In genomic region chr6:144284474-144284752, GRCh38 we compare ENCODE assay signal across 8 cellular contexts. TPM values are rescaled to one million over a fixed set of nuclear protein-coding genes. Genes with fewer than 3 reads are reported as not detected.
A peak's percentile ranks its signal among the peaks of the same experiment; 100 is the strongest.
DNase-seq lines count a peak whose midpoint lies in the region; ATAC-seq, FAIRE-seq and TF ChIP-seq lines count a peak whose summit lies in the region.

No MANE protein-coding gene starts in this region.

- 2% methylated on average over 6 of the region's 6 CpGs for WGBS in HepG2 (ENCODE audit: low lambda C conversion rate)

- H3K4me1 ChIP-seq in ascending aorta (peaks cover 0 to 8% of the 10 kb centered on the region in 2 donors), HepG2 (ENCODE audit: insufficient read depth, low read length) (peaks cover 33% of the 10 kb centered on the region), tibial artery (peaks cover 0 to 30% (median 4%) of the 10 kb centered on the region in 4 donors)

- no peak for TF ChIP-seq CTCF in ascending aorta (IDR thresholded peaks at IDR 0.05)
- no peak for TF ChIP-seq CTCF in HepG2 (CRISPR knock-in tag; IDR thresholded peaks at IDR 0.05)
- no peak for TF ChIP-seq CTCF in tibial artery (IDR thresholded peaks at IDR 0.05)

- H2AFZ ChIP-seq in HepG2 (ENCODE audit: low read length): peak overlapping the region; percentile 48

- in situ Hi-C loops in HepG2 (cut with HindIII; ENCODE audit: extremely low pct_ligation_motif_present, low pct_unique_long_range_greater_than_20kb) (no loop called here), G401 (cut with HindIII; ENCODE audit: low sequenced_read_pairs) (no loop called here)

- no peaks in the 10 kb centered on the region for H3K36me3 ChIP-seq in ascending aorta
- peaks cover 4 to 7% of the 10 kb centered on the region in 2 experiments; a peak in 3 of 5 replicates for H3K36me3 ChIP-seq in HepG2 (replicated peaks in 1 of 2; ENCODE audit: control insufficient read depth in 1 of 2, insufficient read depth in 2 of 2, low read length in 2 of 2)
- no peaks in the 10 kb centered on the region for H3K36me3 ChIP-seq in tibial artery

- H4K20me1 ChIP-seq in HepG2 (ENCODE audit: insufficient read depth, low read length): peaks cover 13% of the 10 kb centered on the region

- no peak overlapping the region for H3K27ac Mint-ChIP-seq in activated T-cell treated with anti-CD3 and anti-CD28 coated beads, Interleukin-2, amount 50 U/mL, for 24 hours

- no TSS peak for BruUV-seq in HepG2 (replicated peaks; lab: Mats Ljungman, UMichigan)

- no peaks in the 10 kb centered on the region for H3K9me3 Mint-ChIP-seq in activated T-cell treated with anti-CD3 and anti-CD28 coated beads, Interleukin-2, amount 50 U/mL, for 24 hours

- peak overlapping the region; percentile 96 for H3K4me2 ChIP-seq in HepG2 (ENCODE audit: low read depth, low read length)

- ATAC-seq in HepG2 (no peak), HG02852 (IDR thresholded peaks at IDR 0.05; ENCODE audit: unreplicated experiment) (no peak)

- peak overlapping the region; percentile 75 to 98 for H3K4me3 ChIP-seq in ascending aorta
- peak overlapping the region; percentile 87 to 99 (median 89) for H3K4me3 ChIP-seq in HepG2 (replicated peaks in 1 of 3; ENCODE audit: insufficient read depth in 1 of 3, low read depth in 2 of 3, low read length in 3 of 3)
- peak overlapping the region; percentile 84 to 95 for H3K4me3 ChIP-seq in tibial artery

- intact Hi-C loops in ascending aorta (cut with DNase I) (loop anchor here (1.0 to 10.0 kb wide), 3 partner anchors 20 to 1450 kb away; partner anchors contain the start of gene EPM2A), HepG2 (cut with micrococcal nuclease; ENCODE audit: unreplicated experiment) (loop anchor here (1.0 kb wide), 2 partner anchors 131 to 179 kb away; no protein-coding TSS in a partner anchor), tibial artery (cut with DNase I; ENCODE audit: low total_unique reads) (no loop called here)

- no peak for TF ChIP-seq POLR2A in HepG2 (IDR thresholded peaks at IDR 0.05; ENCODE audit: insufficient read depth in 1 of 2, low read depth in 2 of 2, low read length in 2 of 2)

- peak overlapping the region; percentile 98 to 99 for H3K27ac ChIP-seq in ascending aorta
- peak overlapping the region; percentile 88 for H3K27ac ChIP-seq in HepG2 (ENCODE audit: extremely low read length, insufficient read depth, low read length)
- peak overlapping the region; percentile 95 to 96 for H3K27ac ChIP-seq in tibial artery

- CTCF ChIA-PET in HepG2 (lab: Yijun Ruan, JAX; ENCODE audit: low intra/inter-chr PET ratio, low total read pairs): no interaction called here

- H3K4me3 Mint-ChIP-seq in activated T-cell treated with anti-CD3 and anti-CD28 coated beads, Interleukin-2, amount 50 U/mL, for 24 hours: peak overlapping the region; percentile 91

- H3K9ac ChIP-seq in HepG2 (ENCODE audit: insufficient read depth, low read depth, low read length): peak overlapping the region; percentile 84

- TF ChIP-seq RAD21 in HepG2 (CRISPR knock-in tag; IDR thresholded peaks at IDR 0.05): no peak

- FAIRE-seq in HepG2 (lab: Jason Lieb, UNC): no peak

- peaks cover 27% of the 10 kb centered on the region for H3K4me1 Mint-ChIP-seq in activated T-cell treated with anti-CD3 and anti-CD28 coated beads, Interleukin-2, amount 50 U/mL, for 24 hours (ENCODE audit: low read depth)

- H3K27me3 Mint-ChIP-seq in activated T-cell treated with anti-CD3 and anti-CD28 coated beads, Interleukin-2, amount 50 U/mL, for 24 hours: peaks cover 41% of the 10 kb centered on the region

- no peak for DNase-seq in activated T-cell treated with anti-CD3 and anti-CD28 coated beads, Interleukin-2, amount 50 U/mL, for 24 hours
- no peak for DNase-seq in activated T-cell treated with anti-CD3 and anti-CD28 coated beads, Interleukin-2, amount 50 U/mL, for 1 hour
- DNase-seq in ascending aorta (ENCODE audit: low spot score in 2 of 2) (no peak), HepG2 (ENCODE audit: low spot score) (no peak), tibial artery (no peak), G401 (ENCODE audit: low spot score) (no peak)
- DNase-seq in stimulated activated CD4-positive, alpha-beta T cell treated with anti-CD3 and anti-CD28 coated beads, Interleukin-12 subunit alpha, Interleukin-12 subunit beta, amount 100 ng/mL, for 4 hours: no peak

- POLR2A ChIA-PET in HepG2 (lab: Yijun Ruan, JAX): interaction anchor here (1.0 kb wide), 1 partner anchor 19 kb away, joined by 5 read pairs; no protein-coding TSS in a partner anchor

- H3K9me3 ChIP-seq in ascending aorta (no peaks in the 10 kb centered on the region), HepG2 (ENCODE audit: low read length) (no peaks in the 10 kb centered on the region), tibial artery (no peaks in the 10 kb centered on the region)

- peaks cover 55% of the 10 kb centered on the region for H3K79me2 ChIP-seq in HepG2 (ENCODE audit: insufficient read depth, low read length)

- peaks cover 12% of the 10 kb centered on the region for H3K36me3 Mint-ChIP-seq in activated T-cell treated with anti-CD3 and anti-CD28 coated beads, Interleukin-2, amount 50 U/mL, for 24 hours (ENCODE audit: low read depth)

- H3K27me3 ChIP-seq in ascending aorta: no peaks in the 10 kb centered on the region
- peaks cover 0 to 3% of the 10 kb centered on the region in 2 experiments; a peak in 1 of 5 replicates for H3K27me3 ChIP-seq in HepG2 (ENCODE audit: control insufficient read depth in 1 of 2, insufficient read depth in 2 of 2, low read length in 2 of 2)
- H3K27me3 ChIP-seq in tibial artery: no peaks in the 10 kb centered on the region

- no peak for TF ChIP-seq EP300 in HepG2 (IDR thresholded peaks at IDR 0.05; ENCODE audit: low read depth in 2 of 2, low read length in 2 of 2)
- TF ChIP-seq EP300 in HepG2 (CRISPR knock-in tag; IDR thresholded peaks at IDR 0.05; ENCODE audit: borderline replicate concordance): no peak

TF ChIP-seq in HepG2, 621 proteins besides CTCF, POLR2A, EP300 and RAD21 (continues in another document):
- TF ChIP-seq U2AF1 (optimal IDR thresholded peaks at IDR 0.05; ENCODE audit: low read depth, low read length) (no peak), PREB (CRISPR knock-in tag; IDR thresholded peaks at IDR 0.05) (no peak), MAFF (IDR thresholded peaks at IDR 0.05; ENCODE audit: low read depth, low read length) (peak; percentile 99), ZNF280B (CRISPR knock-in tag; IDR thresholded peaks at IDR 0.05; ENCODE audit: borderline replicate concordance) (no peak), ZNF572 (CRISPR knock-in tag; IDR thresholded peaks at IDR 0.05) (no peak), ETV5 (CRISPR knock-in tag; IDR thresholded peaks at IDR 0.05; ENCODE audit: borderline replicate concordance) (no peak), MZF1 (CRISPR knock-in tag; IDR thresholded peaks at IDR 0.05; ENCODE audit: borderline replicate concordance) (no peak), ZNF232 (CRISPR knock-in tag; IDR thresholded peaks at IDR 0.05; ENCODE audit: borderline replicate concordance) (no peak)

RNA-seq across cellular contexts. Expression of gene UTRN, which starts 0.7 kb away (rescaled TPM):
- 69.9 TPM for total RNA-seq in ascending aorta
- total RNA-seq in HepG2 (2016; rRNA removed; fragmentation: Illumina TruSeq; extraction: Trizol): 85.4 and 102 TPM in 2 replicates
- 31.3 and 33.8 TPM in 2 replicates for total RNA-seq in HepG2 (2016; cell fraction: cytosol; rRNA removed; fragmentation: Illumina TruSeq; extraction: Trizol; ENCODE audit: low read depth)
- total RNA-seq in HepG2 (2016; cell fraction: insoluble cytoplasmic fraction; rRNA removed; fragmentation: Illumina TruSeq; extraction: Trizol): 82.8 and 99.8 TPM in 2 replicates
- total RNA-seq in HepG2 (2016; cell fraction: membrane; rRNA removed; fragmentation: Illumina TruSeq; extraction: Trizol): 24.5 and 25.3 TPM in 2 replicates
- total RNA-seq in HepG2 (2016; cell fraction: nucleus; rRNA removed; fragmentation: Illumina TruSeq; extraction: Trizol): 238 and 263 TPM in 2 replicates
- polyA plus RNA-seq in HepG2 (2011; rRNA removed): 116 and 119 TPM in 2 replicates
- 80.3 and 114 TPM in 2 replicates for polyA plus RNA-seq in HepG2 (2011; cell fraction: cytosol; rRNA removed)
- 157 and 177 TPM in 2 replicates for polyA plus RNA-seq in HepG2 (2011; cell fraction: nucleus; rRNA removed)
- 163 and 168 TPM in 2 replicates for polyA plus RNA-seq in HepG2 (2012)
- 1.2 and 1.7 TPM in 2 replicates for polyA plus RNA-seq in HepG2 (2016; cell fraction: cytosol; fragmentation: Illumina TruSeq; extraction: Trizol; ENCODE audit: low read depth)
- 32.6 and 33.9 TPM in 2 replicates for polyA plus RNA-seq in HepG2 (2016; cell fraction: insoluble cytoplasmic fraction; fragmentation: Illumina TruSeq; extraction: Trizol; ENCODE audit: low read depth)
- 2.6 and 3.8 TPM in 2 replicates for polyA plus RNA-seq in HepG2 (2016; cell fraction: membrane; fragmentation: Illumina TruSeq; extraction: Trizol; ENCODE audit: low read depth)
- polyA plus RNA-seq in HepG2 (2016; cell fraction: nucleus; fragmentation: Illumina TruSeq; extraction: Trizol; ENCODE audit: insufficient read depth, low read depth): 41.1 and 45.1 TPM in 2 replicates
- polyA minus RNA-seq in HepG2 (2011; rRNA and poly(A)+ RNA removed; ENCODE audit: low replicate concordance): 15.6 and 209 TPM in 2 replicates
- polyA minus RNA-seq in HepG2 (2011; cell fraction: cytosol; rRNA and poly(A)+ RNA removed): 248 and 267 TPM in 2 replicates
- polyA minus RNA-seq in HepG2 (2011; cell fraction: nucleus; rRNA and poly(A)+ RNA removed): 1,476 and 1,554 TPM in 2 replicates
- total RNA-seq in G401 (2014; rRNA removed; shearing (Covaris generic)): not detected in 2 replicates

Comparison
In these comparisons a context has a peak if more than half of its experiments do, and no peak if none do; other contexts are left out.
1. RNA of gene UTRN, which starts 0.7 kb away (total RNA-seq): 24.5 to 263 TPM in HepG2 and 69.9 TPM in ascending aorta (single experiment); not detected in G401; every median in the first group is over 10 times any median in the second.
2. Peak in every context shown above with its lines, with median percentiles within 50 percentile points of each other: H3K27ac ChIP-seq and H3K4me3 ChIP-seq.